ENCODE assay signal across 21 cellular contexts in the genomic region with DNA sequence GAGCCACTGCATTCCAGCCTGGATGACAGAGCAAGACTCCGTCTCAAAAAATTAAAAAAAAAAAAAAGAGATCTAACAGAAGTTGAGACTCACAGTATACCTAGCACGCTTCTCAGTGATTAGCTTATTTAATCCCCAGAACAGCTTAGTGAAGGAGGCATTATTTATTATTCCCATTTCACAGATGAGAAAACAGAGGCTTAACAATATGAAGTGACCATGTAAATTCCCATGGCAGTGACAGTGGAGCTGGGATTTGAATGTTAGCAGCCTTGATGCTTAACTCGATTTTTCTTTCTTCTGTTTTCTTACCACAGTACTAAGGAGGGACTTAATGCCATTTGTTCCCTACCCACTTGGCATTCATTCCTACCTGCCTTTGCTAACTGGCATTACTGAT.
DNase-seq lines count a peak whose midpoint lies in the region; ATAC-seq, FAIRE-seq and TF ChIP-seq lines count a peak whose summit lies in the region.
"Had no signal": no experiment of that assay in that cellular context is flagged by ENCODE, and none has a peak within 500 bp of the region (broad histone marks: within the 10 kb centered on the region; RNA-seq: fewer than 3 reads in every experiment).

No MANE protein-coding gene starts in this region.

- H3K27ac Mint-ChIP-seq in neural progenitor cell, result peak overlapping the region; percentile 65
- H3K27ac Mint-ChIP-seq: B cell; CD4-positive, CD25-positive, alpha-beta regulatory T cell; CD8-positive, alpha-beta T cell; GM23338; H9 had no signal

- H3K4me2 ChIP-seq in HepG2 (ENCODE audit: low read depth, low read length) (no peak overlapping the region), neural progenitor cell (no peak overlapping the region)
- H3K4me2 ChIP-seq: BLaER1, GM23338 had no signal

- H3F3A ChIP-seq in neural progenitor cell (ENCODE audit: low read depth), result peaks cover 21% of the 10 kb centered on the region

- H3K4me3 ChIP-seq in HepG2 (replicated peaks in 1 of 3; ENCODE audit: insufficient read depth in 1 of 3, low read depth in 2 of 3, low read length in 3 of 3), result no peak overlapping the region
- H3K4me3 ChIP-seq in right lobe of liver, result no peak overlapping the region
- no peak overlapping the region for H3K4me3 ChIP-seq in neural progenitor cell
- H3K4me3 ChIP-seq: BLaER1, GM23338 had no signal

- H3K27me3 ChIP-seq in HepG2 (ENCODE audit: control insufficient read depth in 1 of 2, insufficient read depth in 2 of 2, low read length in 2 of 2), result no peaks in the 10 kb centered on the region
- no peaks in the 10 kb centered on the region for H3K27me3 ChIP-seq in right lobe of liver
- no peaks in the 10 kb centered on the region for H3K27me3 ChIP-seq in neural progenitor cell
- H3K27me3 ChIP-seq: BLaER1 had no signal

- H4K20me1 ChIP-seq in HepG2 (ENCODE audit: insufficient read depth, low read length) (no peaks in the 10 kb centered on the region), neural progenitor cell (ENCODE audit: low read depth) (no peaks in the 10 kb centered on the region)
- H4K20me1 ChIP-seq: BLaER1 had no signal

- H3K27me3 Mint-ChIP-seq in neural progenitor cell (ENCODE audit: insufficient read depth, low read depth), result no peaks in the 10 kb centered on the region
- H3K27me3 Mint-ChIP-seq: B cell had no signal

- WGBS in HepG2 (ENCODE audit: low lambda C conversion rate), result 84% methylated on average over 3 of the region's 3 CpGs
- WGBS in right lobe of liver (ENCODE audit: insufficient coverage, low coverage, low lambda C conversion rate, missing lambda C conversion rate), result 93% methylated on average over 3 of the region's 3 CpGs

- no peak overlapping the region for H3K9ac ChIP-seq in HepG2 (ENCODE audit: insufficient read depth, low read depth, low read length)
- H3K9ac ChIP-seq in neural progenitor cell, result no peak overlapping the region
- H3K9ac ChIP-seq: BLaER1 had no signal

- H3K36me3 Mint-ChIP-seq in neural progenitor cell, result no peaks in the 10 kb centered on the region
- H3K36me3 Mint-ChIP-seq: CD4-positive, CD25-positive, alpha-beta regulatory T cell; CD8-positive, alpha-beta T cell had no signal

- in situ Hi-C loops in HepG2 (cut with HindIII; ENCODE audit: extremely low pct_ligation_motif_present, low pct_unique_long_range_greater_than_20kb), result no loop called here

- H3K27ac ChIP-seq in HepG2 (ENCODE audit: extremely low read length, insufficient read depth, low read length) (no peak overlapping the region), right lobe of liver (no peak overlapping the region), neural progenitor cell (no peak overlapping the region)
- H3K27ac ChIP-seq: 22Rv1, BLaER1, C4-2B had no signal

- CTCF ChIA-PET in HepG2 (lab: Yijun Ruan, JAX; ENCODE audit: low intra/inter-chr PET ratio, low total read pairs), result no interaction called here

- TF ChIP-seq EP300 in HepG2 (IDR thresholded peaks at IDR 0.05; ENCODE audit: low read depth in 2 of 2, low read length in 2 of 2), result no peak
- TF ChIP-seq EP300 in HepG2 (CRISPR knock-in tag; IDR thresholded peaks at IDR 0.05; ENCODE audit: borderline replicate concordance), result no peak

- TF ChIP-seq POLR2A in HepG2 (IDR thresholded peaks at IDR 0.05; ENCODE audit: insufficient read depth in 1 of 2, low read depth in 2 of 2, low read length in 2 of 2), result no peak
- no peak for TF ChIP-seq POLR2A in right lobe of liver (IDR thresholded peaks at IDR 0.05)

- no peak for ATAC-seq in HepG2
- no peak for ATAC-seq in right lobe of liver
- ATAC-seq: CD8-positive, alpha-beta T cell; GM23338; HCT116 had no signal

- TF ChIP-seq CTCF in HepG2 (CRISPR knock-in tag; IDR thresholded peaks at IDR 0.05), result no peak
- no peak for TF ChIP-seq CTCF in right lobe of liver (IDR thresholded peaks at IDR 0.05)
- TF ChIP-seq CTCF in neural progenitor cell (IDR thresholded peaks at IDR 0.05), result no peak
- peak; percentile 84 for TF ChIP-seq CTCF in subcutaneous adipose tissue (IDR thresholded peaks at IDR 0.05; ENCODE audit: low read depth)

- H3K4me1 Mint-ChIP-seq in neural progenitor cell, result peaks cover 21% of the 10 kb centered on the region

- H3K79me2 ChIP-seq in HepG2 (ENCODE audit: insufficient read depth, low read length), result no peaks in the 10 kb centered on the region
- H3K79me2 ChIP-seq in neural progenitor cell (ENCODE audit: low read depth), result no peaks in the 10 kb centered on the region

- intact Hi-C loops in HepG2 (cut with micrococcal nuclease; ENCODE audit: unreplicated experiment) (no loop called here), right lobe of liver (cut with DNase I) (no loop called here)

- TF ChIP-seq RAD21 in HepG2 (CRISPR knock-in tag; IDR thresholded peaks at IDR 0.05), result no peak

- DNase-seq in HepG2 (ENCODE audit: low spot score) (no peak), right lobe of liver (no peak), neural progenitor cell (ENCODE audit: low spot score) (no peak), GF-D8 (lab: John Stamatoyannopoulos, UW) (no peak), DMS79 (lab: John Stamatoyannopoulos, UW) (no peak)
- DNase-seq: Caco-2; CD4-positive, CD25-positive, alpha-beta regulatory T cell; CD8-positive, alpha-beta T cell; DMS153; EL; GDM1; H9 had no signal

- no peak for FAIRE-seq in HepG2 (lab: Jason Lieb, UNC)
- FAIRE-seq: A204.1, GM12892 had no signal

- no peaks in the 10 kb centered on the region for H3K9me3 ChIP-seq in HepG2 (ENCODE audit: low read length)
- H3K9me3 ChIP-seq in right lobe of liver, result no peaks in the 10 kb centered on the region
- H3K9me3 ChIP-seq in neural progenitor cell (ENCODE audit: low read depth), result no peaks in the 10 kb centered on the region
- H3K9me3 ChIP-seq: BLaER1, Caco-2 had no signal

- POLR2A ChIA-PET in HepG2 (lab: Yijun Ruan, JAX), result interaction anchor here (0.7 to 1.2 kb wide), 3 partner anchors 9 to 221 kb away, joined by 3 to 5 read pairs (median 4); no protein-coding TSS in a partner anchor

- H3K4me3 Mint-ChIP-seq in neural progenitor cell, result no peak overlapping the region
- H3K4me3 Mint-ChIP-seq: B cell; CD4-positive, CD25-positive, alpha-beta regulatory T cell; CD8-positive, alpha-beta T cell; GM23338; H9 had no signal

- peaks cover 34% of the 10 kb centered on the region for H3K4me1 ChIP-seq in HepG2 (ENCODE audit: insufficient read depth, low read length)
- H3K4me1 ChIP-seq in right lobe of liver, result peaks cover 0 to 17% (median 6%) of the 10 kb centered on the region in 4 donors
- peaks cover 18% of the 10 kb centered on the region for H3K4me1 ChIP-seq in neural progenitor cell

- H3K9me3 Mint-ChIP-seq in neural progenitor cell, result peaks cover 2% of the 10 kb centered on the region
- H3K9me3 Mint-ChIP-seq: CD4-positive, CD25-positive, alpha-beta regulatory T cell; CD8-positive, alpha-beta T cell; GM23338; H9 had no signal

- H2AFZ ChIP-seq in HepG2 (ENCODE audit: low read length) (no peak overlapping the region), neural progenitor cell (replicated peaks) (no peak overlapping the region)
- H2AFZ ChIP-seq: GM23338 had no signal

- no TSS peak for BruUV-seq in HepG2 (replicated peaks; lab: Mats Ljungman, UMichigan)

- H3K36me3 ChIP-seq in HepG2 (replicated peaks in 1 of 2; ENCODE audit: control insufficient read depth in 1 of 2, insufficient read depth in 2 of 2, low read length in 2 of 2) (no peaks in the 10 kb centered on the region), right lobe of liver (no peaks in the 10 kb centered on the region), neural progenitor cell (no peaks in the 10 kb centered on the region)
- H3K36me3 ChIP-seq: BLaER1 had no signal

TF ChIP-seq in HepG2, 621 proteins besides CTCF, POLR2A, EP300 and RAD21:
- TF ChIP-seq ZNF629 (CRISPR knock-in tag; conservative IDR thresholded peaks at IDR 0.05) (peak; percentile 89), HOXA9 (CRISPR knock-in tag; IDR thresholded peaks at IDR 0.05; ENCODE audit: borderline replicate concordance) (no peak), ZMYM3 (CRISPR knock-in tag; IDR thresholded peaks at IDR 0.05) (peak; percentile 58; the same call in 1 of the 2 replicates), ETV5 (CRISPR knock-in tag; IDR thresholded peaks at IDR 0.05; ENCODE audit: borderline replicate concordance) (no peak), ISX (CRISPR knock-in tag; conservative IDR thresholded peaks at IDR 0.05) (no peak)
